Comparison of ENCODE assay signal across 8 cellular contexts in genomic region chr1:27574871-27575831, GRCh38. TPM values are rescaled to one million over a fixed set of nuclear protein-coding genes. Genes with fewer than 3 reads are reported as not detected.
A peak's percentile ranks its signal among the peaks of the same experiment; 100 is the strongest.
DNase-seq lines count a peak whose midpoint lies in the region; ATAC-seq and TF ChIP-seq lines count a peak whose summit lies in the region.

No MANE protein-coding gene starts in this region.

- H3K27ac ChIP-seq in uterus = peak overlapping the region; percentile 94 to 97

- H3K4me1 ChIP-seq in mucosa of descending colon (ENCODE audit: low read depth) (peaks cover 43% of the 10 kb centered on the region), uterus (peaks cover 16 to 60% of the 10 kb centered on the region in 2 donors)

- H3K4me3 ChIP-seq in GM08714 (ENCODE audit: low read length) (peak overlapping the region; percentile 29; the same call in 1 of the 2 replicates), epithelial cell of esophagus (ENCODE audit: low read length) (no peak overlapping the region), mucosa of descending colon (no peak overlapping the region), uterus (peak overlapping the region; percentile 15 to 48)

- peak; percentile 22 to 53 for TF ChIP-seq POLR2A in uterus (IDR thresholded peaks at IDR 0.05)

- no peaks in the 10 kb centered on the region for H3K27me3 ChIP-seq in uterus

- ATAC-seq in mucosa of descending colon (peak; percentile 72), GM18519 (IDR thresholded peaks at IDR 0.05; ENCODE audit: low FRiP score, unreplicated experiment) (no peak), HG02885 (IDR thresholded peaks at IDR 0.05; ENCODE audit: poor library complexity, unreplicated experiment) (no peak), HG02610 (IDR thresholded peaks at IDR 0.05; ENCODE audit: unreplicated experiment) (no peak)

- H3K9me3 ChIP-seq in mucosa of descending colon = no peaks in the 10 kb centered on the region
- no peaks in the 10 kb centered on the region for H3K9me3 ChIP-seq in uterus

- intact Hi-C loops in mucosa of descending colon (cut with DNase I, micrococcal nuclease) = no loop called here
- intact Hi-C loops in uterus (cut with DNase I; ENCODE audit: low total_unique reads) = no loop called here

- no peaks in the 10 kb centered on the region for H3K36me3 ChIP-seq in mucosa of descending colon (ENCODE audit: low read depth)
- no peaks in the 10 kb centered on the region for H3K36me3 ChIP-seq in uterus

- peak; percentile 78 for DNase-seq in NCI-H69 (lab: John Stamatoyannopoulos, UW)
- DNase-seq in epithelial cell of esophagus (ENCODE audit: low read depth) = peak; percentile 81
- DNase-seq in mucosa of descending colon = peak; percentile 65 to 80 (median 77)
- DNase-seq in uterus = peak; percentile 87

- TF ChIP-seq CTCF in epithelial cell of esophagus (IDR thresholded peaks at IDR 0.05; ENCODE audit: insufficient read depth, low read depth, low read length, missing control alignments) = no peak
- no peak for TF ChIP-seq CTCF in mucosa of descending colon (IDR thresholded peaks at IDR 0.05)
- TF ChIP-seq CTCF in uterus (IDR thresholded peaks at IDR 0.05) = peak in 3 of 4 experiments; percentile 5 to 42 (median 34)

RNA-seq across cellular contexts. Expression of gene AHDC1, which starts 28.8 kb away (rescaled TPM):
- total RNA-seq in mucosa of descending colon (10 to 100 TPM; 13.7 to 58.6 (median 18.7) TPM), uterus (100 to 1,000 TPM in 1 of 4 donors, 10 to 100 TPM in 3; 11.2 to 179 (median 50.7) TPM)

RNA-seq across cellular contexts. Expression of gene FGR, which starts 59.8 kb away (rescaled TPM):
- total RNA-seq in mucosa of descending colon (1 to 10 TPM; 2.3 to 5.7 (median 5.3) TPM), uterus (10 to 100 TPM in 3 of 4 donors, 1 to 10 TPM in 1; 3.0 to 35.9 (median 18.8) TPM)

Comparison
In these comparisons a context has a peak if more than half of its experiments do, and no peak if none do; other contexts are left out.
1. H3K4me3 ChIP-seq: peak in GM08714 (single experiment) and uterus (2 of 2); none in epithelial cell of esophagus (single experiment) and mucosa of descending colon (single experiment).
2. CTCF ChIP-seq: peak in uterus (3 of 4); none in epithelial cell of esophagus (single experiment) and mucosa of descending colon (single experiment).
3. Peak in every context shown above with its lines, with median percentiles within 50 percentile points of each other: DNase-seq.